Comparison of ENCODE assay signal across 1 cellular context in the genomic region with DNA sequence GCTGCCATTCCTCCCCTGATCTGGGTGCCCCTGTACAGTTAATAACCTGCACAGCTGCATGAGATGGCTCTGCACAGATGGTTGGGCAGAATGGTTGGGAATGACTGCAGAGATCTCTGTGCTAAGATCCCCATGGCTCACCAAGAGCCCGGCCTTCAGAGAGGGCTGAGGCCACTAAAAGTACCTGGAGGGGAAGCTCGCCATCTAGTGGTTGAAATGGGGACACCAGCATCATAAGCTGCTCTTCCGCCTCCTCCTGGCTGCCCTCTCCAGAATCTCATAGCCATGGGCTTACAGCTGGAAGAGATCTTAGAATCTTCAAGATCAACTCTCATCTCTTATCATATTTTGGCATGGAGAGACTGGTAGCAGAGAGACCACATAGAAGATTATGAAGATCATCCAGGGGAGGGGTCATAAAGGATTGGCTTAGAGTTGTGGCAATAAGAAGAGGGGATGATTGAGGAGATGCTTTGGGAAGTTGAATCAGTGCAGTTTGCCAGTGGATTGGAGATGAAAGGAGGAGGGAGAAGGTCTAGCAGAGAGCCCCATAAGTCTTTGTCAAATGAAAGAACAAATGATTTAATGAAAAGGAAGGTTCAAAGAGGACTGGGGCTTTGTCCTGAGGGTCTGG.
A peak's percentile ranks its signal among the peaks of the same experiment; 100 is the strongest.
TF ChIP-seq lines count a peak whose summit lies in the region.

No MANE protein-coding gene starts in this region.

TF ChIP-seq in GM12878, 131 proteins besides CTCF, POLR2A, EP300 and RAD21:
- TF ChIP-seq, protein P1, sequence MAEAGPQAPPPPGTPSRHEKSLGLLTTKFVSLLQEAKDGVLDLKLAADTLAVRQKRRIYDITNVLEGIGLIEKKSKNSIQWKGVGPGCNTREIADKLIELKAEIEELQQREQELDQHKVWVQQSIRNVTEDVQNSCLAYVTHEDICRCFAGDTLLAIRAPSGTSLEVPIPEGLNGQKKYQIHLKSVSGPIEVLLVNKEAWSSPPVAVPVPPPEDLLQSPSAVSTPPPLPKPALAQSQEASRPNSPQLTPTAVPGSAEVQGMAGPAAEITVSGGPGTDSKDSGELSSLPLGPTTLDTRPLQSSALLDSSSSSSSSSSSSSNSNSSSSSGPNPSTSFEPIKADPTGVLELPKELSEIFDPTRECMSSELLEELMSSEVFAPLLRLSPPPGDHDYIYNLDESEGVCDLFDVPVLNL (IDR thresholded peaks at IDR 0.05; ENCODE audit: low read depth, low read length), result no peak
- TF ChIP-seq ZNF592 (IDR thresholded peaks at IDR 0.05) (0 out of 2 replicates have a peak, but pooled peaks have one; percentile 13), CREB1 (IDR thresholded peaks at IDR 0.05; ENCODE audit: low read depth) (0 out of 2 replicates have a peak, but pooled peaks have one; percentile 52), SMARCA5 (IDR thresholded peaks at IDR 0.05) (peak; percentile 79; the same call in 1 of the 2 replicates), CREM (IDR thresholded peaks at IDR 0.05; ENCODE audit: low read depth) (peak; percentile 39; the same call in 1 of the 2 replicates), TBL1XR1 (IDR thresholded peaks at IDR 0.05; ENCODE audit: low read depth, low read length) (0 out of 2 replicates have a peak, but pooled peaks have one; percentile 23), HDAC6 (IDR thresholded peaks at IDR 0.05; ENCODE audit: unreplicated experiment) (no peak), STAT1 (conservative IDR thresholded peaks at IDR 0.05) (0 out of 2 replicates have a peak, but pooled peaks have one; percentile 35), DPF2 (IDR thresholded peaks at IDR 0.05) (no peak), SMC3 (IDR thresholded peaks at IDR 0.05; ENCODE audit: borderline replicate concordance, low read length) (peak; percentile 89), HDGF (IDR thresholded peaks at IDR 0.05) (no peak), POU2F2 (IDR thresholded peaks at IDR 0.05; ENCODE audit: borderline replicate concordance, low read depth, low read length) (peak; percentile 38; the same call in 1 of the 3 replicates), IRF4 (IDR thresholded peaks at IDR 0.05; ENCODE audit: low read depth, low read length) (0 out of 2 replicates have a peak, but pooled peaks have one; percentile 41), CHD4 (IDR thresholded peaks at IDR 0.05) (no peak), YY1 (IDR thresholded peaks at IDR 0.05; ENCODE audit: low read depth, low read length) (peak; percentile 61; the same call in 1 of the 2 replicates), CBFB (IDR thresholded peaks at IDR 0.05; ENCODE audit: low read depth) (no peak), BMI1 (IDR thresholded peaks at IDR 0.05; ENCODE audit: borderline replicate concordance) (no peak)
- TF ChIP-seq, protein P2, sequence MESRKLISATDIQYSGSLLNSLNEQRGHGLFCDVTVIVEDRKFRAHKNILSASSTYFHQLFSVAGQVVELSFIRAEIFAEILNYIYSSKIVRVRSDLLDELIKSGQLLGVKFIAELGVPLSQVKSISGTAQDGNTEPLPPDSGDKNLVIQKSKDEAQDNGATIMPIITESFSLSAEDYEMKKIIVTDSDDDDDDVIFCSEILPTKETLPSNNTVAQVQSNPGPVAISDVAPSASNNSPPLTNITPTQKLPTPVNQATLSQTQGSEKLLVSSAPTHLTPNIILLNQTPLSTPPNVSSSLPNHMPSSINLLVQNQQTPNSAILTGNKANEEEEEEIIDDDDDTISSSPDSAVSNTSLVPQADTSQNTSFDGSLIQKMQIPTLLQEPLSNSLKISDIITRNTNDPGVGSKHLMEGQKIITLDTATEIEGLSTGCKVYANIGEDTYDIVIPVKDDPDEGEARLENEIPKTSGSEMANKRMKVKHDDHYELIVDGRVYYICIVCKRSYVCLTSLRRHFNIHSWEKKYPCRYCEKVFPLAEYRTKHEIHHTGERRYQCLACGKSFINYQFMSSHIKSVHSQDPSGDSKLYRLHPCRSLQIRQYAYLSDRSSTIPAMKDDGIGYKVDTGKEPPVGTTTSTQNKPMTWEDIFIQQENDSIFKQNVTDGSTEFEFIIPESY (IDR thresholded peaks at IDR 0.05), result no peak
- TF ChIP-seq, protein P3, sequence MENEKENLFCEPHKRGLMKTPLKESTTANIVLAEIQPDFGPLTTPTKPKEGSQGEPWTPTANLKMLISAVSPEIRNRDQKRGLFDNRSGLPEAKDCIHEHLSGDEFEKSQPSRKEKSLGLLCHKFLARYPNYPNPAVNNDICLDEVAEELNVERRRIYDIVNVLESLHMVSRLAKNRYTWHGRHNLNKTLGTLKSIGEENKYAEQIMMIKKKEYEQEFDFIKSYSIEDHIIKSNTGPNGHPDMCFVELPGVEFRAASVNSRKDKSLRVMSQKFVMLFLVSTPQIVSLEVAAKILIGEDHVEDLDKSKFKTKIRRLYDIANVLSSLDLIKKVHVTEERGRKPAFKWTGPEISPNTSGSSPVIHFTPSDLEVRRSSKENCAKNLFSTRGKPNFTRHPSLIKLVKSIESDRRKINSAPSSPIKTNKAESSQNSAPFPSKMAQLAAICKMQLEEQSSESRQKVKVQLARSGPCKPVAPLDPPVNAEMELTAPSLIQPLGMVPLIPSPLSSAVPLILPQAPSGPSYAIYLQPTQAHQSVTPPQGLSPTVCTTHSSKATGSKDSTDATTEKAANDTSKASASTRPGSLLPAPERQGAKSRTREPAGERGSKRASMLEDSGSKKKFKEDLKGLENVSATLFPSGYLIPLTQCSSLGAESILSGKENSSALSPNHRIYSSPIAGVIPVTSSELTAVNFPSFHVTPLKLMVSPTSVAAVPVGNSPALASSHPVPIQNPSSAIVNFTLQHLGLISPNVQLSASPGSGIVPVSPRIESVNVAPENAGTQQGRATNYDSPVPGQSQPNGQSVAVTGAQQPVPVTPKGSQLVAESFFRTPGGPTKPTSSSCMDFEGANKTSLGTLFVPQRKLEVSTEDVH (IDR thresholded peaks at IDR 0.05; ENCODE audit: low read depth, partially characterized antibody), result no peak
